Comparison of ENCODE assay signal across 10 cellular contexts in the genomic region with DNA sequence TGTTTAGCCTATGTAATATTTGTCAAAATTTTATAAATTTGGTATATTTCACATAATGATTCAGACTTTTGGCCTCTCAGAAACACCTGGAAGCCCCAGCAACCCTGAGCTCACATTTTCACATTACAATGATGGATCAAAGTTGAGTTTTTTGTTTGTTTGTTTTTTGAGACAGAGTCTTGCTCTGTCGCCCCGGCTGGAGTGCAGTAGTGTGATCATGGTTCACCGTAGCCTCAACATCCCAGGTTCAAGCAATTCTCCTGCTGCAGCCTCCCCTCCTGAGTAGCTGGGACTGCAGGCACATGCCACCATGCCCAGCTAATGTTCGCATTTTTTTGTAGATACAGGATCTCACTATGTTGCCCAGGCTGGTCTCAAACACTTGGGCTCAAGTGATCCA. TPM values are rescaled to one million over a fixed set of nuclear protein-coding genes. Genes with fewer than 3 reads are reported as not detected.
"Had no signal": no experiment of that assay in that cellular context is flagged by ENCODE, and none has a peak within 500 bp of the region (broad histone marks: within the 10 kb centered on the region; RNA-seq: fewer than 3 reads in every experiment).

No MANE protein-coding gene starts in this region.

- ATAC-seq: HCT116, K562 had no signal

- H2AFZ ChIP-seq: GM23248 had no signal

- FAIRE-seq: HTR-8/SVneo, K562 had no signal

- H3K4me1 ChIP-seq: HAP-1 had no signal

- H3K9ac ChIP-seq: GM23248 had no signal

- H3K4me3 Mint-ChIP-seq: HFFc6 had no signal

- H3K36me3 ChIP-seq: HAP-1 had no signal

- H3K4me3 ChIP-seq: GM23248, HAP-1, K562 had no signal

- H3K9me3 ChIP-seq: HAP-1 had no signal

- DNase-seq: GM23248, GOT3, H7, HFFc6, KG1 had no signal

- H3K27ac Mint-ChIP-seq: HFFc6 had no signal

- H3K27ac ChIP-seq: GM23248 had no signal

RNA-seq across cellular contexts. Expression of a gene that starts 10.6 kb away (rescaled TPM):
- total RNA-seq: HFFc6, HT-29, K562 had no signal
